Comparison of ENCODE assay signal across 17 cellular contexts in the genomic region with DNA sequence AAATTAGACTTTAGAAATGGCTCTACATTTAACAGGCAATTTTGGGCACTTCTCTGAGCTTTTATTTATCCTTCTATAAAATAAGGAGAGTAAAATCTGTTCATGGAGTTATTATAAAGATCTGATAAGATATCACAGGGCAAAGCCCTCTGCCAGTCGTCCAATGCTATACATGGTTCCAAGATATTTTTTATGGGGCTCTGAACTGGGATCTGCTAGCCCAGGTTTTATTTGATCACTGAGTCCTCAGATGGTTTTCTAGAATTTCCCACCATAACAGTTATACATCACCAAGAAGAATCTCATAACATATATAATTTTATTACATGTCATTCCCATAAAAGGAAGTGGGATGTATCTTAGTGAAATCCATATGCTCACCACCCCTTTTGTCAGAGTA. TPM values are rescaled to one million over a fixed set of nuclear protein-coding genes. Genes with fewer than 3 reads are reported as not detected.
A peak's percentile ranks its signal among the peaks of the same experiment; 100 is the strongest.
DNase-seq lines count a peak whose midpoint lies in the region; TF ChIP-seq lines count a peak whose summit lies in the region.
"Had no signal": no experiment of that assay in that cellular context is flagged by ENCODE, and none has a peak within 500 bp of the region (broad histone marks: within the 10 kb centered on the region; RNA-seq: fewer than 3 reads in every experiment).

No MANE protein-coding gene starts in this region.

- peaks cover 23% of the 10 kb centered on the region for H3K4me1 Mint-ChIP-seq in activated T-helper 1 cell treated with anti-CD3 and anti-CD28 coated beads, Interleukin-12 subunit alpha, Interleukin-12 subunit beta, Interleukin-2, Interleukin-4 antibody, amounts not matched to agents 30 ng/mL and 10 ng/mL and 1 ng/mL, durations not matched to agents 14 hours and 24 hours and 36 hours (ENCODE audit: low read depth)
- peaks cover 23% of the 10 kb centered on the region for H3K4me1 Mint-ChIP-seq in endothelial cell (ENCODE audit: unreplicated experiment)

- H3K36me3 ChIP-seq in BLaER1 treated with 17β-estradiol and CSF1 and Interleukin-3, amounts not matched to agents 10 nM and 100 nM, result no peaks in the 10 kb centered on the region
- no peaks in the 10 kb centered on the region for H3K36me3 ChIP-seq in DOHH2 (ENCODE audit: control insufficient read depth, low read length)
- H3K36me3 ChIP-seq in WERI-Rb-1, result no peaks in the 10 kb centered on the region
- no peaks in the 10 kb centered on the region for H3K36me3 ChIP-seq in parathyroid adenoma (ENCODE audit: control insufficient read depth, insufficient read depth, low read length)

- no peak overlapping the region for H3K4me3 Mint-ChIP-seq in activated T-helper 1 cell treated with anti-CD3 and anti-CD28 coated beads, Interleukin-12 subunit alpha, Interleukin-12 subunit beta, Interleukin-2, Interleukin-4 antibody, amounts not matched to agents 30 ng/mL and 10 ng/mL and 1 ng/mL, durations not matched to agents 14 hours and 24 hours and 36 hours
- H3K4me3 Mint-ChIP-seq in endothelial cell (ENCODE audit: unreplicated experiment), result no peak overlapping the region
- H3K4me3 Mint-ChIP-seq: HFFc6 had no signal

- H3K9ac ChIP-seq in BLaER1 treated with 17β-estradiol and CSF1 and Interleukin-3, amounts not matched to agents 10 nM and 100 nM, result no peak overlapping the region
- no peak overlapping the region for H3K9ac ChIP-seq in parathyroid adenoma
- H3K9ac ChIP-seq: GM23248 had no signal

- H3F3A ChIP-seq in DOHH2 (ENCODE audit: control insufficient read depth, insufficient read depth), result peaks cover 6% of the 10 kb centered on the region

- H3K27me3 Mint-ChIP-seq in activated T-helper 1 cell treated with anti-CD3 and anti-CD28 coated beads, Interleukin-12 subunit alpha, Interleukin-12 subunit beta, Interleukin-2, Interleukin-4 antibody, amounts not matched to agents 30 ng/mL and 10 ng/mL and 1 ng/mL, durations not matched to agents 14 hours and 24 hours and 36 hours (ENCODE audit: insufficient read depth), result no peaks in the 10 kb centered on the region
- H3K27me3 Mint-ChIP-seq in endothelial cell (ENCODE audit: unreplicated experiment), result peaks cover 8% of the 10 kb centered on the region
- H3K27me3 Mint-ChIP-seq: CD8-positive, alpha-beta memory T cell had no signal

- H4K20me1 ChIP-seq in BLaER1 treated with 17β-estradiol and CSF1 and Interleukin-3, amounts not matched to agents 10 nM and 100 nM, result no peaks in the 10 kb centered on the region
- no peaks in the 10 kb centered on the region for H4K20me1 ChIP-seq in DOHH2 (ENCODE audit: control insufficient read depth, insufficient read depth, low read depth, low read length)

- no peak overlapping the region for H3K27ac ChIP-seq in BLaER1 treated with 17β-estradiol and CSF1 and Interleukin-3, amounts not matched to agents 10 nM and 100 nM
- H3K27ac ChIP-seq in DOHH2 (ENCODE audit: low read depth, low read length) (no peak overlapping the region), WERI-Rb-1 (peak overlapping the region; percentile 88), parathyroid adenoma (peak overlapping the region; percentile 65)
- H3K27ac ChIP-seq: GM23248 had no signal

- no peaks in the 10 kb centered on the region for H3K9me3 Mint-ChIP-seq in activated T-helper 1 cell treated with anti-CD3 and anti-CD28 coated beads, Interleukin-12 subunit alpha, Interleukin-12 subunit beta, Interleukin-2, Interleukin-4 antibody, amounts not matched to agents 30 ng/mL and 10 ng/mL and 1 ng/mL, durations not matched to agents 14 hours and 24 hours and 36 hours
- no peaks in the 10 kb centered on the region for H3K9me3 Mint-ChIP-seq in endothelial cell (ENCODE audit: unreplicated experiment)
- H3K9me3 Mint-ChIP-seq: CD8-positive, alpha-beta memory T cell; HFFc6 had no signal

- intact Hi-C loops in activated T-helper 1 cell treated with anti-CD3 and anti-CD28 coated beads, Interleukin-12 subunit alpha, Interleukin-12 subunit beta, Interleukin-2, Interleukin-4 antibody, amounts not matched to agents 30 ng/mL and 10 ng/mL and 1 ng/mL, durations not matched to agents 14 hours and 24 hours and 36 hours (cut with micrococcal nuclease), result no loop called here

- TF ChIP-seq CTCF in DOHH2 (IDR thresholded peaks at IDR 0.05; ENCODE audit: low read depth, low read length, poor library complexity, severe bottlenecking) (no peak), WERI-Rb-1 (IDR thresholded peaks at IDR 0.05; ENCODE audit: low read depth, low read length) (no peak), parathyroid adenoma (IDR thresholded peaks at IDR 0.05) (no peak), endothelial cell (IDR thresholded peaks at IDR 0.05; ENCODE audit: unreplicated experiment) (no peak)

- no peaks in the 10 kb centered on the region for H3K79me2 ChIP-seq in DOHH2 (ENCODE audit: control insufficient read depth, low read length)
- H3K79me2 ChIP-seq in parathyroid adenoma, result no peaks in the 10 kb centered on the region

- no peaks in the 10 kb centered on the region for H3K9me2 ChIP-seq in DOHH2 (replicated peaks; ENCODE audit: control insufficient read depth, low read length)

- no peak overlapping the region for H3K4me3 ChIP-seq in BLaER1 treated with 17β-estradiol and CSF1 and Interleukin-3, amounts not matched to agents 10 nM and 100 nM
- no peak overlapping the region for H3K4me3 ChIP-seq in DOHH2 (ENCODE audit: low read length)
- H3K4me3 ChIP-seq in WERI-Rb-1 (ENCODE audit: low read depth, low read length), result peak overlapping the region; percentile 17
- no peak overlapping the region for H3K4me3 ChIP-seq in parathyroid adenoma (ENCODE audit: low read depth, low read length)
- H3K4me3 ChIP-seq: GM23248 had no signal

- DNase-seq in WERI-Rb-1, result no peak
- DNase-seq in T-helper 2 cell, result no peak
- DNase-seq in activated T-helper 1 cell treated with anti-CD3 and anti-CD28 coated beads, Interleukin-12 subunit alpha, Interleukin-12 subunit beta, Interleukin-2, Interleukin-4 antibody, amounts not matched to agents 30 ng/mL and 10 ng/mL and 1 ng/mL, durations not matched to agents 14 hours and 24 hours and 36 hours (ENCODE audit: low spot score), result no peak
- DNase-seq in endothelial cell (ENCODE audit: low spot score), result no peak
- DNase-seq: CD8-positive, alpha-beta memory T cell; DMS 273 treated with DMSO at 0.1 percent for 48 hours; DMS79 treated with DMSO at 0.1 percent for 48 hours; GM23248; HFFc6; NCI-H2029 treated with DMSO at 0.1 percent for 48 hours; NCI-H2227 treated with DMSO at 0.1 percent for 48 hours; NCI-H526 treated with DMSO at 0.1 percent for 48 hours; RPMI8226; SHP77 had no signal

- H2AFZ ChIP-seq in parathyroid adenoma, result peak overlapping the region; percentile 69
- H2AFZ ChIP-seq: GM23248 had no signal

- no peaks in the 10 kb centered on the region for H3K27me3 ChIP-seq in BLaER1 treated with 17β-estradiol and CSF1 and Interleukin-3, amounts not matched to agents 10 nM and 100 nM
- H3K27me3 ChIP-seq in DOHH2 (ENCODE audit: control insufficient read depth, low read length) (no peaks in the 10 kb centered on the region), WERI-Rb-1 (ENCODE audit: insufficient read depth, low read depth, severe bottlenecking) (no peaks in the 10 kb centered on the region), parathyroid adenoma (ENCODE audit: control insufficient read depth, insufficient read depth, low read length) (no peaks in the 10 kb centered on the region)

- peaks cover 11 to 25% (median 18%) of the 10 kb centered on the region in 10 experiments for H3K4me1 ChIP-seq in BLaER1 treated with 17β-estradiol and CSF1 and Interleukin-3, amounts not matched to agents 10 nM and 100 nM
- H3K4me1 ChIP-seq in DOHH2 (ENCODE audit: control insufficient read depth, low read length) (peaks cover 53% of the 10 kb centered on the region), parathyroid adenoma (peaks cover 40% of the 10 kb centered on the region)

- H3K4me2 ChIP-seq in BLaER1 treated with 17β-estradiol and CSF1 and Interleukin-3, amounts not matched to agents 10 nM and 100 nM, result peak overlapping the region in 6 of 11 experiments; percentile 25 to 74 (median 60); a peak in 11 of 22 replicates
- H3K4me2 ChIP-seq in DOHH2 (ENCODE audit: low read length), result peak overlapping the region; percentile 60
- H3K4me2 ChIP-seq in parathyroid adenoma (ENCODE audit: low read length), result no peak overlapping the region

- no peak overlapping the region for H3K27ac Mint-ChIP-seq in activated T-helper 1 cell treated with anti-CD3 and anti-CD28 coated beads, Interleukin-12 subunit alpha, Interleukin-12 subunit beta, Interleukin-2, Interleukin-4 antibody, amounts not matched to agents 30 ng/mL and 10 ng/mL and 1 ng/mL, durations not matched to agents 14 hours and 24 hours and 36 hours
- H3K27ac Mint-ChIP-seq in endothelial cell (ENCODE audit: unreplicated experiment), result no peak overlapping the region
- H3K27ac Mint-ChIP-seq: HFFc6 had no signal

- no peaks in the 10 kb centered on the region for H3K36me3 Mint-ChIP-seq in activated T-helper 1 cell treated with anti-CD3 and anti-CD28 coated beads, Interleukin-12 subunit alpha, Interleukin-12 subunit beta, Interleukin-2, Interleukin-4 antibody, amounts not matched to agents 30 ng/mL and 10 ng/mL and 1 ng/mL, durations not matched to agents 14 hours and 24 hours and 36 hours (ENCODE audit: low read depth)
- no peaks in the 10 kb centered on the region for H3K36me3 Mint-ChIP-seq in endothelial cell (ENCODE audit: low read depth, unreplicated experiment)

- H3K9me3 ChIP-seq in BLaER1 treated with 17β-estradiol and CSF1 and Interleukin-3, amounts not matched to agents 10 nM and 100 nM (replicated peaks in 1 of 11), result no peaks in the 10 kb centered on the region
- H3K9me3 ChIP-seq in DOHH2 (ENCODE audit: control insufficient read depth, insufficient read depth, low read length), result no peaks in the 10 kb centered on the region
- no peaks in the 10 kb centered on the region for H3K9me3 ChIP-seq in WERI-Rb-1 (ENCODE audit: severe bottlenecking)
- no peaks in the 10 kb centered on the region for H3K9me3 ChIP-seq in parathyroid adenoma (ENCODE audit: control insufficient read depth, low read length)

RNA-seq across cellular contexts. Expression of a gene that starts 23.2 kb away (rescaled TPM):
- 43.5 and 45.4 TPM in 2 replicates for total RNA-seq in activated T-helper 1 cell treated with anti-CD3 and anti-CD28 coated beads, Interleukin-12 subunit alpha, Interleukin-12 subunit beta, Interleukin-2, Interleukin-4 antibody, amounts not matched to agents 30 ng/mL and 10 ng/mL and 1 ng/mL, durations not matched to agents 14 hours and 24 hours and 36 hours
- total RNA-seq in endothelial cell (ENCODE audit: unreplicated experiment), result 43.4 TPM
- total RNA-seq: GM23248 had no signal

Comparison
In these comparisons a context has a peak if more than half of its experiments do, and no peak if none do; other contexts are left out.
1. H3K27ac ChIP-seq: peak in WERI-Rb-1 (single experiment) and parathyroid adenoma (single experiment); none in BLaER1 treated with 17β-estradiol and CSF1 and Interleukin-3, amounts not matched to agents 10 nM and 100 nM (0 of 11) and DOHH2 (single experiment).